ENCODE assay signal across 13 cellular contexts in the genomic region with DNA sequence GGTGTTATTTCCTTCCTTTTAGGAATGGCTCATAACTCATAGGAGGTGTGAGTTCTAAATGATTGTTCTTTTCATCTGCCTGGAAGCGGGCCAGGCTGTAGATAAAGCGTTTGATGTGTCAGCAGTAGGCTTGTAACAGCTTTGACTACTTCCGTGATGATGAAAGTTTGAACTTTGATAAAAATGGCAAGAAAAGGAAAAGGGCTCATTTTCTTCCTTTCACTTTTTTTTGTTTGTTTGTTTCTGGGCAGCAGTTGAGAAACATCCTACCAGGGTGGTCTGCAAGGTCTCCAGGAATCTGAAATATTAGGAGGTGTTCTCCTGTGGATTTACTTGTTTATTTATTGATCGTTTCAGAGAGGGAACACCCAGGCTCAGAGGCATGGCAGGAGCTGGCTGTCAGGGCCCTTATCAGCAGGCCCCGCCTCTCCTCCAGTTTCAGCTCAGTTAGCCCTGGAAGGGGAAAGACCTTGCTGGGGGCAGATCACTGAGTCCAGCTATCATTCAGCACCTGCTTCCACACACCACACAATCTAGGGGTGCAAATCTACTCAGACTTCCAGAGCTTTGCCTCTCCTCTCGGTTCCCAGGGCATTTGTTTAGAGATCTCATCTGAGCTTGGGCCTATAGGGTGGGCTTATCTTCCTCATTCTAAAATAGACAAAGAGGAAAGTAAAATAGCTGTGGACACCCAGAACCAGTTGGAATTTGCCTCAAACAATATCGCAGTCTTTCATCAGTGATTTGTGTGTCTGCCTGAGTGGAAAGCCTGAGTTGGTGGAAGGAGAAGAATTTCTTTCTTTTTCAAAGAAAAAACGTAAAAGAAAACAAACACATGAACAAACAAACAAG.
DNase-seq lines count a peak whose midpoint lies in the region; ATAC-seq, FAIRE-seq and TF ChIP-seq lines count a peak whose summit lies in the region.
"Had no signal": no experiment of that assay in that cellular context is flagged by ENCODE, and none has a peak within 500 bp of the region (broad histone marks: within the 10 kb centered on the region; RNA-seq: fewer than 3 reads in every experiment).

No MANE protein-coding gene starts in this region.

- peak in 70 of 76 experiments; percentile 3 to 79 (median 52) for DNase-seq in HUDEP-2 (lab: John Stamatoyannopoulos, UW; ENCODE audit: unreplicated experiment in 76 of 76)
- peak; percentile 26 to 49 for DNase-seq in SJCRH30
- peak; percentile 80 for DNase-seq in glomerular endothelial cell (ENCODE audit: extremely low read depth, low read depth, low spot score)
- no peak for DNase-seq in GM12892 (ENCODE audit: insufficient read length)
- DNase-seq in hepatic stellate cell (ENCODE audit: low spot score) = no peak
- DNase-seq: activated effector memory CD4-positive, alpha-beta T cell treated with Interleukin-2 at 50 U/mL for 16 hours; GF-D8; posterior cingulate gyrus; T-helper 9 cell had no signal

- no peaks in the 10 kb centered on the region for H3K9me3 ChIP-seq in SJCRH30 (replicated peaks)
- no peaks in the 10 kb centered on the region for H3K9me3 ChIP-seq in parathyroid adenoma (ENCODE audit: control insufficient read depth, low read length)

- peaks cover 4% of the 10 kb centered on the region for H3K27me3 Mint-ChIP-seq in activated T-helper 17 cell treated with anti-CD3 and anti-CD28 coated beads, Interleukin-2, amount 50 U/mL, for 72 hours

- H3K36me3 ChIP-seq in SJCRH30 (no peaks in the 10 kb centered on the region), parathyroid adenoma (ENCODE audit: control insufficient read depth, insufficient read depth, low read length) (no peaks in the 10 kb centered on the region)

- FAIRE-seq in GM12892 (lab: Jason Lieb, UNC) = no peak
- FAIRE-seq: frontal cortex had no signal

- no peaks in the 10 kb centered on the region; the same call in 1 of the 2 replicates for H3K4me1 ChIP-seq in SJCRH30
- H3K4me1 ChIP-seq in parathyroid adenoma = peaks cover 5% of the 10 kb centered on the region

- no peaks in the 10 kb centered on the region for H3K36me3 Mint-ChIP-seq in activated T-helper 17 cell treated with anti-CD3 and anti-CD28 coated beads, Interleukin-2, amount 50 U/mL, for 72 hours (ENCODE audit: low read depth)

- H3K4me3 Mint-ChIP-seq in activated T-helper 17 cell treated with anti-CD3 and anti-CD28 coated beads, Interleukin-2, amount 50 U/mL, for 72 hours = no peak overlapping the region

- peak overlapping the region; percentile 29 for H2AFZ ChIP-seq in parathyroid adenoma

- H3K4me3 ChIP-seq in SJCRH30 (no peak overlapping the region), parathyroid adenoma (ENCODE audit: low read depth, low read length) (no peak overlapping the region)

- H3K9ac ChIP-seq in parathyroid adenoma = no peak overlapping the region

- H3K27ac ChIP-seq in SJCRH30 (no peak overlapping the region), parathyroid adenoma (peak overlapping the region; percentile 12)

- H3K9me3 Mint-ChIP-seq in activated T-helper 17 cell treated with anti-CD3 and anti-CD28 coated beads, Interleukin-2, amount 50 U/mL, for 72 hours = no peaks in the 10 kb centered on the region

- H3K27me3 ChIP-seq in SJCRH30 = no peaks in the 10 kb centered on the region
- H3K27me3 ChIP-seq in parathyroid adenoma (ENCODE audit: control insufficient read depth, insufficient read depth, low read length) = no peaks in the 10 kb centered on the region

- no peak overlapping the region for H3K27ac Mint-ChIP-seq in activated T-helper 17 cell treated with anti-CD3 and anti-CD28 coated beads, Interleukin-2, amount 50 U/mL, for 72 hours

- no peaks in the 10 kb centered on the region for H3K4me1 Mint-ChIP-seq in activated T-helper 17 cell treated with anti-CD3 and anti-CD28 coated beads, Interleukin-2, amount 50 U/mL, for 72 hours

- TF ChIP-seq POLR2A in GM12892 (IDR thresholded peaks at IDR 0.05; ENCODE audit: low read depth, low read length) = no peak

- ATAC-seq in HG02852 (IDR thresholded peaks at IDR 0.05; ENCODE audit: unreplicated experiment) = no peak
- no peak for ATAC-seq in activated T-helper 17 cell treated with anti-CD3 and anti-CD28 coated beads, Interleukin-2, amount 50 U/mL, for 72 hours (replicated peaks)

- H3K79me2 ChIP-seq in parathyroid adenoma = no peaks in the 10 kb centered on the region

- TF ChIP-seq CTCF in parathyroid adenoma (IDR thresholded peaks at IDR 0.05) = no peak

- peak overlapping the region; percentile 35 for H3K4me2 ChIP-seq in parathyroid adenoma (ENCODE audit: low read length)

Comparison
In these comparisons a context has a peak if more than half of its experiments do, and no peak if none do; other contexts are left out.
1. DNase-seq: peak in HUDEP-2 (70 of 76), SJCRH30 (2 of 2) and glomerular endothelial cell (single experiment); none in GM12892 (single experiment) and hepatic stellate cell (single experiment).